In genomic region chr11:69748637-69749036, GRCh38 we compare ENCODE assay signal across 1 cellular context.
TF ChIP-seq lines count a peak whose summit lies in the region.

No MANE protein-coding gene starts in this region.

TF ChIP-seq in H1, 55 proteins besides CTCF, POLR2A, EP300 and RAD21:
- TF ChIP-seq RXRA (IDR thresholded peaks at IDR 0.05; ENCODE audit: insufficient read depth, low read depth, low read length) (no peak), CBX8 (IDR thresholded peaks at IDR 0.05; ENCODE audit: borderline replicate concordance, low read depth, low read length) (no peak), TEAD4 (IDR thresholded peaks at IDR 0.05; ENCODE audit: low read depth, low read length) (no peak)
